In genomic region chr7:55112056-55112455, GRCh38 we compare ENCODE assay signal across 26 cellular contexts.
A peak's percentile ranks its signal among the peaks of the same experiment; 100 is the strongest.
DNase-seq lines count a peak whose midpoint lies in the region; ATAC-seq and TF ChIP-seq lines count a peak whose summit lies in the region.
"Had no signal": no experiment of that assay in that cellular context is flagged by ENCODE, and none has a peak within 500 bp of the region (broad histone marks: within the 10 kb centered on the region; RNA-seq: fewer than 3 reads in every experiment).

No MANE protein-coding gene starts in this region.

- no peak overlapping the region for H3K4me2 ChIP-seq in neuronal stem cell (ENCODE audit: insufficient read depth, low read length, poor library complexity, severe bottlenecking)

- no peak overlapping the region for H4K91ac ChIP-seq in neuronal stem cell (ENCODE audit: low read depth, low read length, poor library complexity)

- POLR2A ChIA-PET in Panc1 (lab: Charles Lee): no interaction called here

- H3K4ac ChIP-seq in neuronal stem cell (ENCODE audit: low read length): no peak overlapping the region

- H3K23ac ChIP-seq in neuronal stem cell (ENCODE audit: low read depth, low read length, poor library complexity): no peak overlapping the region

- no peak overlapping the region for H2BK5ac ChIP-seq in neuronal stem cell (ENCODE audit: low read length)

- no CpG with 5 or more reads among the region's 11 CpGs for WGBS in neuronal stem cell (ENCODE audit: extremely low coverage in 2 of 2, insufficient read length in 2 of 2, insufficient replicate concordance in 1 of 2), 2 donors
- WGBS in thymus: 92% methylated on average over 11 of the region's 11 CpGs

- H2BK120ac ChIP-seq in neuronal stem cell (ENCODE audit: low read depth, low read length): no peak overlapping the region

- H3K79me1 ChIP-seq in neuronal stem cell (ENCODE audit: low read depth, low read length): no peaks in the 10 kb centered on the region

- BruUV-seq in Panc1 (replicated peaks; lab: Mats Ljungman, UMichigan): no TSS peak

- no peaks in the 10 kb centered on the region for H3K27me3 ChIP-seq in Panc1 (ENCODE audit: control insufficient read depth, insufficient read depth, low read length)
- no peaks in the 10 kb centered on the region for H3K27me3 ChIP-seq in neuronal stem cell (ENCODE audit: control insufficient read depth in 3 of 3, insufficient read depth in 3 of 3, low read depth in 1 of 3, low read length in 3 of 3)
- no peaks in the 10 kb centered on the region for H3K27me3 ChIP-seq in thymus (ENCODE audit: control insufficient read depth, insufficient read depth)
- H3K27me3 ChIP-seq: ascending aorta had no signal

- no peak overlapping the region for H4K8ac ChIP-seq in neuronal stem cell (ENCODE audit: low read depth, low read length)

- no peak for DNase-seq in Panc1 (ENCODE audit: low read depth, low spot score)
- DNase-seq in epithelial cell of prostate (ENCODE audit: low read depth, low spot score): no peak
- DNase-seq in neuronal stem cell (ENCODE audit: low spot score): no peak
- no peak for DNase-seq in activated CD4-positive, CD25-positive, alpha-beta regulatory T cell treated with anti-CD3 and anti-CD28 coated beads, Interleukin-2, amount 50 U/mL, for 72 hours
- no peak for DNase-seq in NCI-H2107 treated with DMSO at 0.1 percent for 48 hours (lab: John Stamatoyannopoulos, UW; ENCODE audit: unreplicated experiment)
- DNase-seq: activated effector memory CD4-positive, alpha-beta T cell treated with Interleukin-2 at 50 U/mL for 16 hours; activated naive CD8-positive, alpha-beta T cell treated with anti-CD3 and anti-CD28 coated beads for 36 hours; Calu3; caudate nucleus; DMS79 treated with DMSO at 0.1 percent for 48 hours; GM23248; hippocampal formation; midbrain; naive thymus-derived CD4-positive, alpha-beta T cell; NCI-H1092 treated with DMSO at 0.1 percent for 48 hours; NCI-H187 treated with DMSO at 0.1 percent for 48 hours; NCI-H526 treated with DMSO at 0.1 percent for 48 hours; RPMI8226; spleen; T-helper 2 cell had no signal

- H3K9ac ChIP-seq in neuronal stem cell (ENCODE audit: low read depth, low read length, poor library complexity): no peak overlapping the region

- H3K9me3 ChIP-seq in Panc1 (ENCODE audit: control insufficient read depth, insufficient read depth, low read depth, low read length) (no peaks in the 10 kb centered on the region), neuronal stem cell (replicated peaks in 1 of 2; ENCODE audit: control insufficient read depth in 2 of 2, insufficient read depth in 1 of 2, low read depth in 1 of 2, low read length in 2 of 2) (peaks cover 0 to 2% of the 10 kb centered on the region in 2 donors), thymus (ENCODE audit: control insufficient read depth) (no peaks in the 10 kb centered on the region)
- H3K9me3 ChIP-seq: ascending aorta, spleen had no signal

- H3K4me1 ChIP-seq in Panc1 (ENCODE audit: control insufficient read depth, insufficient read depth, low read length) (peaks cover 53% of the 10 kb centered on the region), neuronal stem cell (ENCODE audit: control insufficient read depth in 2 of 2, insufficient read depth in 1 of 2, low read depth in 1 of 2, low read length in 2 of 2) (peaks cover 4 to 24% of the 10 kb centered on the region in 2 donors), thymus (ENCODE audit: control insufficient read depth, insufficient read depth, low read length) (no peaks in the 10 kb centered on the region)
- H3K4me1 ChIP-seq: spleen had no signal

- H3K36me3 ChIP-seq in Panc1 (ENCODE audit: control insufficient read depth, insufficient read depth, low read length): no peaks in the 10 kb centered on the region
- no peaks in the 10 kb centered on the region for H3K36me3 ChIP-seq in neuronal stem cell (replicated peaks in 1 of 2; ENCODE audit: control insufficient read depth in 2 of 2, insufficient read depth in 2 of 2, low read length in 2 of 2)
- H3K36me3 ChIP-seq in thymus (ENCODE audit: control insufficient read depth, insufficient read depth): no peaks in the 10 kb centered on the region
- H3K36me3 ChIP-seq: ascending aorta, spleen had no signal

- H3K18ac ChIP-seq in neuronal stem cell (ENCODE audit: low read length): no peak overlapping the region

- no peak for TF ChIP-seq CTCF in Panc1 (IDR thresholded peaks at IDR 0.05)

- intact Hi-C loops in Panc1 (cut with micrococcal nuclease; ENCODE audit: unreplicated experiment): no loop called here

- in situ Hi-C loops in Panc1 (cut with HindIII; ENCODE audit: low pct_unique_long_range_greater_than_20kb, low sequenced_read_pairs): no loop called here

- ATAC-seq in Panc1 (no peak), GM21717 (IDR thresholded peaks at IDR 0.05; ENCODE audit: unreplicated experiment) (no peak), HG03196 (IDR thresholded peaks at IDR 0.05; ENCODE audit: unreplicated experiment) (no peak)
- ATAC-seq: left lobe of liver; naive thymus-derived CD4-positive, alpha-beta T cell; SK-N-SH treated with all-trans-retinoic acid at 6 μM for 48 hours had no signal

- no peak overlapping the region for H2BK12ac ChIP-seq in neuronal stem cell (ENCODE audit: low read length)

- CTCF ChIA-PET in Panc1 (lab: Charles Lee): no interaction called here

- no peak overlapping the region for H3K14ac ChIP-seq in neuronal stem cell (ENCODE audit: low read length)

- H3K4me3 ChIP-seq in Panc1 (ENCODE audit: low read depth in 2 of 2, low read length in 2 of 2) (no peak overlapping the region), neuronal stem cell (ENCODE audit: low read length in 2 of 2) (no peak overlapping the region), thymus (ENCODE audit: low read length) (no peak overlapping the region)
- H3K4me3 ChIP-seq: ascending aorta, spleen had no signal

- H2BK15ac ChIP-seq in neuronal stem cell (ENCODE audit: low read length): no peak overlapping the region

- no peak overlapping the region for H2AFZ ChIP-seq in neuronal stem cell (ENCODE audit: low read length)
- H2AFZ ChIP-seq: GM23248 had no signal

- H3K27ac ChIP-seq in Panc1 (ENCODE audit: low read length): peak overlapping the region; percentile 23; the same call in 1 of the 2 replicates
- peak overlapping the region; percentile 79 for H3K27ac ChIP-seq in epithelial cell of prostate
- no peak overlapping the region for H3K27ac ChIP-seq in neuronal stem cell (replicated peaks; ENCODE audit: low read length)
- H3K27ac ChIP-seq in thymus (ENCODE audit: low read depth): peak overlapping the region; percentile 36
- H3K27ac ChIP-seq: ascending aorta, spleen had no signal

- peak overlapping the region; percentile 43 for H2AK5ac ChIP-seq in neuronal stem cell (ENCODE audit: low read depth, low read length)
